18 cellular contexts compared by ENCODE assay signal in genomic region chr10:22536620-22537019, GRCh38.
"Had no signal": no experiment of that assay in that cellular context is flagged by ENCODE, and none has a peak within 500 bp of the region (broad histone marks: within the 10 kb centered on the region; RNA-seq: fewer than 3 reads in every experiment).

No MANE protein-coding gene starts in this region.

- H3K4me3 Mint-ChIP-seq: dendritic cell treated with granulocyte-macrophage colony-stimulating factor and Interleukin-4, amounts not matched to agents 40 ng/mL and 50 ng/mL, for 4 days; effector memory CD8-positive, alpha-beta T cell; nephron; stimulated activated naive B cell treated with anti-CD40 and anti-IgM and Interleukin-4, amounts not matched to agents 10 μg/mL and 1 μg/mL and 100 μg/mL, for 72 hours; stimulated activated naive CD8-positive, alpha-beta T cell treated with anti-CD3 and anti-CD28 coated beads, Interleukin-15, amount 100 ng/mL, for 72 hours; type B pancreatic cell had no signal

- H3K9me3 Mint-ChIP-seq: dendritic cell treated with granulocyte-macrophage colony-stimulating factor and Interleukin-4, amounts not matched to agents 40 ng/mL and 50 ng/mL, for 4 days; effector memory CD8-positive, alpha-beta T cell; nephron; stimulated activated naive B cell treated with anti-CD40 and anti-IgM and Interleukin-4, amounts not matched to agents 10 μg/mL and 1 μg/mL and 100 μg/mL, for 72 hours; stimulated activated naive CD8-positive, alpha-beta T cell treated with anti-CD3 and anti-CD28 coated beads, Interleukin-15, amount 100 ng/mL, for 72 hours; type B pancreatic cell had no signal

- H3K27ac Mint-ChIP-seq: dendritic cell treated with granulocyte-macrophage colony-stimulating factor and Interleukin-4, amounts not matched to agents 40 ng/mL and 50 ng/mL, for 4 days; effector memory CD8-positive, alpha-beta T cell; nephron; stimulated activated naive B cell treated with anti-CD40 and anti-IgM and Interleukin-4, amounts not matched to agents 10 μg/mL and 1 μg/mL and 100 μg/mL, for 72 hours; stimulated activated naive CD8-positive, alpha-beta T cell treated with anti-CD3 and anti-CD28 coated beads, Interleukin-15, amount 100 ng/mL, for 72 hours; type B pancreatic cell had no signal

- H3K27me3 Mint-ChIP-seq: dendritic cell treated with granulocyte-macrophage colony-stimulating factor and Interleukin-4, amounts not matched to agents 40 ng/mL and 50 ng/mL, for 4 days; effector memory CD8-positive, alpha-beta T cell; stimulated activated naive B cell treated with anti-CD40 and anti-IgM and Interleukin-4, amounts not matched to agents 10 μg/mL and 1 μg/mL and 100 μg/mL, for 72 hours; stimulated activated naive CD8-positive, alpha-beta T cell treated with anti-CD3 and anti-CD28 coated beads, Interleukin-15, amount 100 ng/mL, for 72 hours; type B pancreatic cell had no signal

- DNase-seq: cerebellar nuclear complex; effector memory CD8-positive, alpha-beta T cell; erythroblast; foreskin keratinocyte; heart left ventricle; kidney glomerular epithelial cell; mammary epithelial cell; occipital lobe; pancreas; sigmoid colon; stimulated activated CD4-positive, alpha-beta T cell treated with anti-CD3 and anti-CD28 coated beads, Interleukin-2, amount 100 ng/mL, for 24 hours; stimulated activated CD4-positive, alpha-beta T cell treated with anti-CD3 and anti-CD28 coated beads, Interleukin-4, amount 100 ng/mL, for 4 hours; stimulated activated naive B cell treated with anti-CD40 and anti-IgM and Interleukin-4, amounts not matched to agents 10 μg/mL and 1 μg/mL and 100 μg/mL, for 72 hours; stimulated activated naive CD8-positive, alpha-beta T cell treated with anti-CD3 and anti-CD28 coated beads, Interleukin-15, amount 100 ng/mL, for 72 hours; thyroid gland had no signal

- H3K4me1 Mint-ChIP-seq: nephron; stimulated activated naive CD8-positive, alpha-beta T cell treated with anti-CD3 and anti-CD28 coated beads, Interleukin-15, amount 100 ng/mL, for 72 hours had no signal
